In genomic region chr16:84540194-84540593, GRCh38 we compare ENCODE assay signal across 22 cellular contexts.
"Had no signal": no experiment of that assay in that cellular context is flagged by ENCODE, and none has a peak within 500 bp of the region (broad histone marks: within the 10 kb centered on the region; RNA-seq: fewer than 3 reads in every experiment).

No MANE protein-coding gene starts in this region.

- H3K4me2 ChIP-seq: KMS-11 had no signal

- H3K36me3 ChIP-seq: SJSA1 had no signal

- H3K27me3 ChIP-seq: SJSA1 had no signal

- DNase-seq: IMR-90, Kasumi-1, MM.1S, NCI-H1092 treated with DMSO at 0.1 percent for 48 hours, NCI-H1436, NCI-H187, NCI-H2029, NCI-H2081 treated with DMSO at 0.1 percent for 48 hours, NCI-H2171, NCI-H226, NCI-H446, NCI-H510A, NCI-H524 treated with DMSO at 0.1 percent for 48 hours, NCI-H69, NCI-H774, Right ventricle myocardium superior, RPMI8226, SIG-M5 had no signal

- FAIRE-seq: RCC 7860 had no signal

- H3K27ac ChIP-seq: KMS-11, SJSA1, SK-N-MC had no signal

- H3K9me3 ChIP-seq: SJSA1 had no signal

- H3K4me3 ChIP-seq: SJSA1, SK-N-MC had no signal

- H3K9ac ChIP-seq: KMS-11 had no signal
